In the genomic region with DNA sequence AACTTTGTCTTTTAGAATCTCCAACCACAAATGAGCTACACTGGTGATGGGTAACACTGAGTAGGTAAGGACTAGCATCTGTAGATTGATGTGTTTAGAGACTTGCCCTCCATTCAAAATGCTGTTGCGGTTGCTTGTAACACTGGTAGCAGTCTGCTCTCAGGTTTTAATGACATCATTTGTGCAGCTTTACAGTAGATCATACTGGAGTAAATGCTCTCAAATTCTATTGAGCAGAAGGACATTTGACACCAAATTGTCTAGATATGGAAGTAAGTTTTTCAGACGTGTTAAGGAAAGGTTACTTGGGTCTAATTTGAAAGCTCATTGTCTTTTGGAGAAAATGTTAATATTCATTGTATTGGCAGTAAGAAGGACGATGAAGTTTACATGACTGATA, we compare ENCODE assay signal across 1 cellular context.
A peak's percentile ranks its signal among the peaks of the same experiment; 100 is the strongest.
TF ChIP-seq lines count a peak whose summit lies in the region.

No MANE protein-coding gene starts in this region.

TF ChIP-seq in HEK293, 187 proteins besides CTCF, POLR2A, EP300 and RAD21 (continued from another document):
- TF ChIP-seq ATF2 (tag by site-specific recombination; IDR thresholded peaks at IDR 0.05; ENCODE audit: low read depth) (peak; percentile 95), ZNF24 (tag by site-specific recombination; IDR thresholded peaks at IDR 0.05) (peak; percentile 48; the same call in 1 of the 2 replicates), ZNF600 (tag by site-specific recombination; IDR thresholded peaks at IDR 0.05) (peak; percentile 85), ZBTB21 (tag by site-specific recombination; IDR thresholded peaks at IDR 0.05) (peak; percentile 54; the same call in 1 of the 2 replicates), ZNF510 (tag by site-specific recombination; IDR thresholded peaks at IDR 0.05; ENCODE audit: insufficient replicate concordance) (no peak), ZNF664 (tag by site-specific recombination; IDR thresholded peaks at IDR 0.05) (no peak), ZNF558 (tag by site-specific recombination; IDR thresholded peaks at IDR 0.05) (peak; percentile 41; the same call in 1 of the 2 replicates), SP7 (tag by site-specific recombination; IDR thresholded peaks at IDR 0.05) (0 out of 2 replicates have a peak, but pooled peaks have one; percentile 13), OSR2 (tag by site-specific recombination; IDR thresholded peaks at IDR 0.05) (peak; percentile 96), ZNF843 (tag by site-specific recombination; IDR thresholded peaks at IDR 0.05) (peak; percentile 82), ZEB2 (tag by site-specific recombination; IDR thresholded peaks at IDR 0.05) (peak; percentile 47; the same call in 1 of the 2 replicates)
